Comparison of ENCODE assay signal across 1 cellular context in genomic region chr17:68200689-68201424, GRCh38.
TF ChIP-seq lines count a peak whose summit lies in the region.

No MANE protein-coding gene starts in this region.

TF ChIP-seq in HEK293, 187 proteins besides CTCF, POLR2A, EP300 and RAD21 (continued from another document):
- TF ChIP-seq HIC1 (tag by site-specific recombination; IDR thresholded peaks at IDR 0.05) (peak; percentile 69), ZBTB17 (tag by site-specific recombination; IDR thresholded peaks at IDR 0.05) (peak; percentile 74), ZNF121 (tag by site-specific recombination; IDR thresholded peaks at IDR 0.05) (no peak), ZNF558 (tag by site-specific recombination; IDR thresholded peaks at IDR 0.05) (no peak), ZNF2 (tag by site-specific recombination; IDR thresholded peaks at IDR 0.05) (peak; percentile 77), ZNF398 (tag by site-specific recombination; IDR thresholded peaks at IDR 0.05) (peak; percentile 26; the same call in 1 of the 2 replicates), ZNF596 (tag by site-specific recombination; IDR thresholded peaks at IDR 0.05) (no peak), ZXDB (tag by site-specific recombination; IDR thresholded peaks at IDR 0.05) (peak; percentile 33; the same call in 1 of the 2 replicates), ZBTB20 (tag by site-specific recombination; IDR thresholded peaks at IDR 0.05) (no peak), OVOL3 (tag by site-specific recombination; IDR thresholded peaks at IDR 0.05) (no peak), ZNF423 (tag by site-specific recombination; IDR thresholded peaks at IDR 0.05) (peak; percentile 29; the same call in 1 of the 2 replicates), PRDM1 (tag by site-specific recombination; IDR thresholded peaks at IDR 0.05) (peak; percentile 67), ZNF26 (tag by site-specific recombination; IDR thresholded peaks at IDR 0.05) (no peak), ZNF501 (tag by site-specific recombination; IDR thresholded peaks at IDR 0.05) (peak; percentile 51; the same call in 1 of the 2 replicates), ZNF785 (tag by site-specific recombination; IDR thresholded peaks at IDR 0.05) (no peak), BCL11A (tag by site-specific recombination; IDR thresholded peaks at IDR 0.05; ENCODE audit: low read depth) (peak; percentile 69; the same call in 1 of the 2 replicates), BCL11B (tag by site-specific recombination; IDR thresholded peaks at IDR 0.05; ENCODE audit: low read depth) (peak; percentile 21; the same call in 1 of the 2 replicates), ZNF654 (tag by site-specific recombination; IDR thresholded peaks at IDR 0.05; ENCODE audit: low read depth) (peak; percentile 60), ZNF394 (tag by site-specific recombination; IDR thresholded peaks at IDR 0.05; ENCODE audit: borderline replicate concordance) (peak; percentile 25; the same call in 1 of the 2 replicates), GLIS1 (tag by site-specific recombination; IDR thresholded peaks at IDR 0.05) (peak; percentile 78), ZFP37 (tag by site-specific recombination; IDR thresholded peaks at IDR 0.05) (peak; percentile 76; the same call in 1 of the 2 replicates), IKZF3 (tag by site-specific recombination; IDR thresholded peaks at IDR 0.05) (peak; percentile 26; the same call in 1 of the 2 replicates)
